11 cellular contexts compared by ENCODE assay signal in genomic region chr16:11612110-11612981, GRCh38. TPM values are rescaled to one million over a fixed set of nuclear protein-coding genes. Genes with fewer than 3 reads are reported as not detected.
DNase-seq lines count a peak whose midpoint lies in the region; ATAC-seq and TF ChIP-seq lines count a peak whose summit lies in the region.
"Had no signal": no experiment of that assay in that cellular context is flagged by ENCODE, and none has a peak within 500 bp of the region (broad histone marks: within the 10 kb centered on the region; RNA-seq: fewer than 3 reads in every experiment).

No MANE protein-coding gene starts in this region.

- intact Hi-C loops in natural killer cell (cut with micrococcal nuclease) = loop anchor here (2.0 kb wide), 1 partner anchor 52 kb away; no protein-coding TSS in a partner anchor

- no peaks in the 10 kb centered on the region for H3K36me3 ChIP-seq in DOHH2 (ENCODE audit: control insufficient read depth, low read length)
- H3K36me3 ChIP-seq: MG63 had no signal

- H3K9me3 ChIP-seq in DOHH2 (ENCODE audit: control insufficient read depth, insufficient read depth, low read length) = no peaks in the 10 kb centered on the region
- H3K9me3 ChIP-seq: MG63 had no signal

- peak overlapping the region; percentile 45 for H3K4me3 Mint-ChIP-seq in natural killer cell

- peaks cover 69% of the 10 kb centered on the region for H3K4me1 ChIP-seq in DOHH2 (ENCODE audit: control insufficient read depth, low read length)

- H3K36me3 Mint-ChIP-seq in natural killer cell = no peaks in the 10 kb centered on the region

- no peaks in the 10 kb centered on the region for H3K9me3 Mint-ChIP-seq in natural killer cell

- H3F3A ChIP-seq in DOHH2 (ENCODE audit: control insufficient read depth, insufficient read depth) = peaks cover 5% of the 10 kb centered on the region

- H3K27ac Mint-ChIP-seq in natural killer cell = peak overlapping the region; percentile 95 to 96

- no peaks in the 10 kb centered on the region for H3K79me2 ChIP-seq in DOHH2 (ENCODE audit: control insufficient read depth, low read length)

- H3K9me2 ChIP-seq in DOHH2 (replicated peaks; ENCODE audit: control insufficient read depth, low read length) = no peaks in the 10 kb centered on the region

- no peaks in the 10 kb centered on the region for H4K20me1 ChIP-seq in DOHH2 (ENCODE audit: control insufficient read depth, insufficient read depth, low read depth, low read length)

- TF ChIP-seq CTCF in DOHH2 (IDR thresholded peaks at IDR 0.05; ENCODE audit: low read depth, low read length, poor library complexity, severe bottlenecking) (no peak), epithelial cell of proximal tubule (conservative IDR thresholded peaks at IDR 0.05; ENCODE audit: low read depth, low read length) (no peak), natural killer cell (IDR thresholded peaks at IDR 0.05) (no peak)

- peak overlapping the region; percentile 49 for H3K4me2 ChIP-seq in DOHH2 (ENCODE audit: low read length)

- ATAC-seq in natural killer cell = peak in 1 of 3 donors; percentile 60
- no peak for ATAC-seq in HG03378 (IDR thresholded peaks at IDR 0.05; ENCODE audit: unreplicated experiment)
- ATAC-seq in HG03469 (IDR thresholded peaks at IDR 0.05; ENCODE audit: unreplicated experiment) = no peak
- ATAC-seq in HG03045 (IDR thresholded peaks at IDR 0.05; ENCODE audit: unreplicated experiment) = no peak
- no peak for ATAC-seq in HG03571 (IDR thresholded peaks at IDR 0.05; ENCODE audit: unreplicated experiment)

- H3K4me1 Mint-ChIP-seq in natural killer cell = peaks cover 32 to 59% of the 10 kb centered on the region in 2 donors

- H3K4me3 ChIP-seq in DOHH2 (ENCODE audit: low read length) (peak overlapping the region; percentile 14; the same call in 1 of the 2 replicates), epithelial cell of proximal tubule (ENCODE audit: low read depth, low read length) (no peak overlapping the region)
- H3K4me3 ChIP-seq: MG63 had no signal

- H3K27me3 Mint-ChIP-seq in natural killer cell (ENCODE audit: low read depth in 2 of 2) = no peaks in the 10 kb centered on the region

- H3K27ac ChIP-seq in DOHH2 (ENCODE audit: low read depth, low read length) = peak overlapping the region; percentile 22; the same call in 1 of the 2 replicates

- no peaks in the 10 kb centered on the region for H3K27me3 ChIP-seq in DOHH2 (ENCODE audit: control insufficient read depth, low read length)
- H3K27me3 ChIP-seq: MG63 had no signal

- peak; percentile 75 for DNase-seq in NOMO-1 treated with DMSO at 0.1 percent for 48 hours (lab: John Stamatoyannopoulos, UW; ENCODE audit: unreplicated experiment)
- DNase-seq in epithelial cell of proximal tubule (ENCODE audit: low read depth) = peak; percentile 78
- DNase-seq in natural killer cell = no peak
- DNase-seq: activated CD4-positive, CD25-positive, alpha-beta regulatory T cell treated with anti-CD3 and anti-CD28 coated beads, Interleukin-2, amount 50 U/mL, for 72 hours; DND-41 had no signal

RNA-seq across cellular contexts. Expression of gene LITAF, which starts 25.6 kb away (rescaled TPM):
- 30.4 and 45.4 TPM in 2 replicates for total RNA-seq in epithelial cell of proximal tubule
- 100 to 1,000 TPM; 584 to 772 (median 726) TPM for total RNA-seq in natural killer cell

RNA-seq across cellular contexts. Expression of gene SNN, which starts 55.9 kb away (rescaled TPM):
- total RNA-seq in epithelial cell of proximal tubule (10.9 and 11.2 TPM in 2 replicates), natural killer cell (10 to 100 TPM in 2 of 3 donors, 1 to 10 TPM in 1; 5.3 to 20.0 (median 12.5) TPM)

Comparison
In these comparisons a context has a peak if more than half of its experiments do, and no peak if none do; other contexts are left out.
1. RNA of gene LITAF, which starts 25.6 kb away (total RNA-seq): 584 to 772 TPM in natural killer cell; 30.4 to 45.4 TPM in epithelial cell of proximal tubule; every median in the first group is over 10 times any median in the second.